1 cellular context compared by ENCODE assay signal in the genomic region with DNA sequence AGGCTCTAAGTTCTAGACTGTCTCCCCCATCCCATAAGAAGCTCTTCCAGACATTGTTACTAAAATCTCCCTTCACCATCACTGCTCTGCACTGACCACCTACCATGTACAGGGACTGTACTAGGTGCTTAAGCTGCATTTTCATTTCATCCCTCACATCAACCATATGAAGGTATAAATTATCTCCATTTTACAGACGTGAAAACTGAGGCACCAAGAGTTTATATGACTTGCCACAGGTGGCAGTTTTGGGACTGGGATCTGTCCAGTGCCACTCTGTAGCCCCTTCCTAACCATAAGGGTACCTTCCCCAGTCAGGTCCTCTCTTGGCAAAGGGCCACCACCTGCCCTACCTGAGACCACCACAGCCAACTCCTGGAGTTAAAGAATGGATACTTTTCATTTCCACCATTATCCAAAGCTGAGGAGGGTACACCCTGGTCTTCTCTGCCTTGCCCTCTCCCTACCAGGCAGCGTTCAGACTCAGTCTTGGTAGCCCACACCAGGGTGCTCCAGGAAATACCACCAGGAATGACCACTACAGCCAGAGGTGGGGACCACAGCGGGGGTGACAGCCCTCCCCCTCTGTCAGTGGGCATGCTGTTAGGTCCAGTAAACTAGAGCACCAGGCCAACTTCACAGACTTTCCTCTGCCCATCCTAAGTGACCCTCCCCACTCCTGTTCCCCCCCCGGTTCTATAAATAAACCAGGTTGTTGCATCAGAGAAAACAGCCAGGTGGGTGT.
TF ChIP-seq lines count a peak whose summit lies in the region.

No MANE protein-coding gene starts in this region.

TF ChIP-seq in endothelial cell of umbilical vein, 7 proteins besides CTCF, POLR2A, EP300 and RAD21:
- TF ChIP-seq GATA2 (IDR thresholded peaks at IDR 0.05; ENCODE audit: insufficient read depth, insufficient read length, low read depth, low read length) (no peak), POLR2AphosphoS5 (IDR thresholded peaks at IDR 0.05; ENCODE audit: insufficient read depth, low read depth, low read length) (no peak), MYC (IDR thresholded peaks at IDR 0.05; ENCODE audit: low read depth, low read length) (no peak), JUN (IDR thresholded peaks at IDR 0.05; ENCODE audit: borderline replicate concordance, insufficient read depth, insufficient read length, low read depth) (no peak), FOS (IDR thresholded peaks at IDR 0.05; ENCODE audit: borderline replicate concordance, insufficient read depth, low read length) (no peak), EZH2 (IDR thresholded peaks at IDR 0.05; ENCODE audit: borderline replicate concordance, low read depth, low read length, severe bottlenecking) (no peak)
- TF ChIP-seq, protein P1, sequence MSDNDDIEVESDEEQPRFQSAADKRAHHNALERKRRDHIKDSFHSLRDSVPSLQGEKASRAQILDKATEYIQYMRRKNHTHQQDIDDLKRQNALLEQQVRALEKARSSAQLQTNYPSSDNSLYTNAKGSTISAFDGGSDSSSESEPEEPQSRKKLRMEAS (IDR thresholded peaks at IDR 0.05; ENCODE audit: insufficient read depth, insufficient read length) = no peak
TF ChIP-seq in endothelial cell of umbilical vein: peak in this region for 0.
